ENCODE assay signal across 17 cellular contexts in genomic region chr17:16129844-16130243, GRCh38.
"Had no signal": no experiment of that assay in that cellular context is flagged by ENCODE, and none has a peak within 500 bp of the region (broad histone marks: within the 10 kb centered on the region; RNA-seq: fewer than 3 reads in every experiment).

No MANE protein-coding gene starts in this region.

- H3K9me3 ChIP-seq: lower lobe of right lung, ovary, testis had no signal

- H3K4me1 Mint-ChIP-seq: activated naive CD8-positive, alpha-beta T cell treated with anti-CD3 and anti-CD28 coated beads, Interleukin-2, amount 50 U/mL, for 24 hours had no signal

- H3K9me3 Mint-ChIP-seq: activated naive CD8-positive, alpha-beta T cell treated with anti-CD3 and anti-CD28 coated beads, Interleukin-2, amount 50 U/mL, for 24 hours; activated T-cell treated with anti-CD3 and anti-CD28 coated beads, Interleukin-2, amount 50 U/mL, for 72 hours; nephron; stimulated activated naive CD8-positive, alpha-beta T cell treated with anti-CD3 and anti-CD28 coated beads, Interleukin-15, amount 100 ng/mL, for 72 hours had no signal

- H3K36me3 ChIP-seq: ovary had no signal

- H3K27me3 ChIP-seq: ovary, testis had no signal

- H3K4me3 Mint-ChIP-seq: activated naive CD8-positive, alpha-beta T cell treated with anti-CD3 and anti-CD28 coated beads, Interleukin-2, amount 50 U/mL, for 24 hours; activated T-cell treated with anti-CD3 and anti-CD28 coated beads, Interleukin-2, amount 50 U/mL, for 72 hours; nephron; stimulated activated naive CD8-positive, alpha-beta T cell treated with anti-CD3 and anti-CD28 coated beads, Interleukin-15, amount 100 ng/mL, for 72 hours had no signal

- H3K4me1 ChIP-seq: lower lobe of right lung, testis had no signal

- H3K4me3 ChIP-seq: lower lobe of right lung, ovary, testis had no signal

- H3K27ac ChIP-seq: lower lobe of right lung, ovary, testis had no signal

- H3K27ac Mint-ChIP-seq: activated naive CD8-positive, alpha-beta T cell treated with anti-CD3 and anti-CD28 coated beads, Interleukin-2, amount 50 U/mL, for 24 hours had no signal

- ATAC-seq: activated CD4-positive, CD25-positive, alpha-beta regulatory T cell treated with anti-CD3 and anti-CD28 coated beads, Interleukin-2, amount 50 U/mL, for 24 hours; activated naive CD8-positive, alpha-beta T cell treated with anti-CD3 and anti-CD28 coated beads, Interleukin-2, amount 50 U/mL, for 24 hours; activated T-cell treated with anti-CD3 and anti-CD28 coated beads, Interleukin-2, amount 50 U/mL, for 72 hours; lower lobe of right lung; SK-N-SH treated with all-trans-retinoic acid at 6 μM for 48 hours; stimulated activated naive CD8-positive, alpha-beta T cell treated with anti-CD3 and anti-CD28 coated beads, Interleukin-15, amount 100 ng/mL, for 72 hours had no signal

- DNase-seq: activated CD4-positive, alpha-beta T cell treated with anti-CD3 and anti-CD28 coated beads, Interleukin-2, amount 50 U/mL, for 4 hours; activated gamma-delta T cell treated with Interleukin-2 at 50 U/mL for 16 hours; activated naive CD8-positive, alpha-beta T cell treated with anti-CD3 and anti-CD28 coated beads, Interleukin-2, amount 50 U/mL, for 24 hours; activated T-cell treated with anti-CD3 and anti-CD28 coated beads, Interleukin-2, amount 50 U/mL, for 72 hours; dermis blood vessel endothelial cell; hippocampal formation; lower lobe of right lung; ovary; stimulated activated CD4-positive, alpha-beta T cell treated with anti-CD3 and anti-CD28 coated beads, Interleukin-4, amount 100 ng/mL, for 1 hour; stimulated activated CD8-positive, alpha-beta memory T cell treated with anti-CD3 and anti-CD28 coated beads, Interleukin-4, amount 100 ng/mL, for 48 hours; stimulated activated naive CD8-positive, alpha-beta T cell treated with anti-CD3 and anti-CD28 coated beads, Interleukin-15, amount 100 ng/mL, for 72 hours; T-helper 2 cell; testis had no signal

- FAIRE-seq: TTC549 had no signal

- H3K27me3 Mint-ChIP-seq: activated naive CD8-positive, alpha-beta T cell treated with anti-CD3 and anti-CD28 coated beads, Interleukin-2, amount 50 U/mL, for 24 hours; stimulated activated naive CD8-positive, alpha-beta T cell treated with anti-CD3 and anti-CD28 coated beads, Interleukin-15, amount 100 ng/mL, for 72 hours had no signal
